ENCODE assay signal across 16 cellular contexts in genomic region chr7:1386623-1387220, GRCh38.
DNase-seq lines count a peak whose midpoint lies in the region; TF ChIP-seq lines count a peak whose summit lies in the region.
"Had no signal": no experiment of that assay in that cellular context is flagged by ENCODE, and none has a peak within 500 bp of the region (broad histone marks: within the 10 kb centered on the region; RNA-seq: fewer than 3 reads in every experiment).

No MANE protein-coding gene starts in this region.

- peaks cover 44% of the 10 kb centered on the region for H3K27me3 ChIP-seq in osteoblast (ENCODE audit: insufficient read depth, low read length)
- H3K27me3 ChIP-seq: ovary had no signal

- H3K36me3 ChIP-seq in osteoblast (ENCODE audit: insufficient read depth, low read length) = no peaks in the 10 kb centered on the region
- H3K36me3 ChIP-seq: ovary, thoracic aorta had no signal

- H3K27me3 Mint-ChIP-seq in osteocyte (ENCODE audit: unreplicated experiment) = peaks cover 43% of the 10 kb centered on the region

- peaks cover 4% of the 10 kb centered on the region for H3K9me3 ChIP-seq in osteoblast (ENCODE audit: low read depth, low read length)
- H3K9me3 ChIP-seq: thoracic aorta had no signal

- no peaks in the 10 kb centered on the region for H4K20me1 ChIP-seq in osteoblast (ENCODE audit: insufficient read depth, low read length)

- no peaks in the 10 kb centered on the region for H3K4me1 ChIP-seq in osteoblast (ENCODE audit: insufficient read depth, low read length)

- peaks cover 4% of the 10 kb centered on the region for H3K9me3 Mint-ChIP-seq in osteocyte (ENCODE audit: unreplicated experiment)

- H3K4me2 ChIP-seq in osteoblast (ENCODE audit: insufficient read depth, low read length) = no peak overlapping the region

- H2AFZ ChIP-seq in osteoblast (ENCODE audit: low read length) = no peak overlapping the region

- H3K79me2 ChIP-seq in osteoblast (ENCODE audit: insufficient read depth, low read length) = no peaks in the 10 kb centered on the region

- no peaks in the 10 kb centered on the region for H3K4me1 Mint-ChIP-seq in osteocyte (ENCODE audit: unreplicated experiment)
- H3K4me1 Mint-ChIP-seq: activated CD4-positive, alpha-beta T cell treated with anti-CD3 and anti-CD28 coated beads, Interleukin-2, amount 10 ng/mL, durations not matched to agents 7 days and 5 days; stimulated activated naive B cell treated with anti-CD40 and anti-IgM and Interleukin-4, amounts not matched to agents 10 μg/mL and 1 μg/mL and 100 μg/mL, for 72 hours had no signal

- no peak for TF ChIP-seq CTCF in osteoblast (IDR thresholded peaks at IDR 0.05; ENCODE audit: extremely low read depth, low read depth, low read length)
- no peak for TF ChIP-seq CTCF in RWPE1 (conservative IDR thresholded peaks at IDR 0.05; ENCODE audit: low read depth)
- TF ChIP-seq CTCF in osteocyte (IDR thresholded peaks at IDR 0.05) = no peak

- DNase-seq in NCI-H526 (lab: John Stamatoyannopoulos, UW) (peak; percentile 5 to 69), NCI-H526 treated with DMSO at 0.1 percent for 48 hours (lab: John Stamatoyannopoulos, UW) (no peak), DMS79 treated with DMSO at 0.1 percent for 48 hours (lab: John Stamatoyannopoulos, UW) (peak; percentile 14), NCI-H2171 treated with DMSO at 0.1 percent for 48 hours (lab: John Stamatoyannopoulos, UW) (peak; percentile 43), osteoblast (ENCODE audit: insufficient read length, low spot score, missing footprints) (peak; percentile 73), RKO (ENCODE audit: low spot score) (no peak), RWPE1 (ENCODE audit: low spot score) (no peak), osteocyte (ENCODE audit: extremely low spot score, unreplicated experiment) (no peak)
- DNase-seq: activated CD4-positive, alpha-beta T cell treated with anti-CD3 and anti-CD28 coated beads, Interleukin-2, amount 10 ng/mL, durations not matched to agents 7 days and 5 days; activated CD8-positive, alpha-beta memory T cell treated with anti-CD3 and anti-CD28 coated beads, Interleukin-2, amount 50 U/mL, for 4 hours; activated gamma-delta T cell treated with Interleukin-2 at 50 U/mL for 16 hours; kidney; NCI-H187 treated with DMSO at 0.1 percent for 48 hours; ovary; stimulated activated naive B cell treated with anti-CD40 and anti-IgM and Interleukin-4, amounts not matched to agents 10 μg/mL and 1 μg/mL and 100 μg/mL, for 72 hours had no signal

- POLR2A ChIA-PET in RWPE1 (lab: Yijun Ruan, JAX; ENCODE audit: low non-redundant PET) = no interaction called here

- no peak overlapping the region for H3K4me3 Mint-ChIP-seq in osteocyte (ENCODE audit: unreplicated experiment)
- H3K4me3 Mint-ChIP-seq: activated CD4-positive, alpha-beta T cell treated with anti-CD3 and anti-CD28 coated beads, Interleukin-2, amount 10 ng/mL, durations not matched to agents 7 days and 5 days; stimulated activated naive B cell treated with anti-CD40 and anti-IgM and Interleukin-4, amounts not matched to agents 10 μg/mL and 1 μg/mL and 100 μg/mL, for 72 hours had no signal

- H3K36me3 Mint-ChIP-seq in osteocyte (ENCODE audit: unreplicated experiment) = no peaks in the 10 kb centered on the region

- no peak overlapping the region for H3K27ac Mint-ChIP-seq in osteocyte (ENCODE audit: unreplicated experiment)
- H3K27ac Mint-ChIP-seq: activated CD4-positive, alpha-beta T cell treated with anti-CD3 and anti-CD28 coated beads, Interleukin-2, amount 10 ng/mL, durations not matched to agents 7 days and 5 days; stimulated activated naive B cell treated with anti-CD40 and anti-IgM and Interleukin-4, amounts not matched to agents 10 μg/mL and 1 μg/mL and 100 μg/mL, for 72 hours had no signal

- H3K27ac ChIP-seq in osteoblast (ENCODE audit: low read depth, low read length) (no peak overlapping the region), RWPE1 (no peak overlapping the region)
- H3K27ac ChIP-seq: ovary, thoracic aorta had no signal

- CTCF ChIA-PET in RWPE1 (lab: Yijun Ruan, JAX) = no interaction called here

- H3K4me3 ChIP-seq in osteoblast (ENCODE audit: insufficient read depth, low read length) = no peak overlapping the region
- H3K4me3 ChIP-seq: ovary, thoracic aorta had no signal

Comparison
In these comparisons a context has a peak if more than half of its experiments do, and no peak if none do; other contexts are left out.
1. DNase-seq: peak in NCI-H526 (2 of 2), DMS79 treated with DMSO at 0.1 percent for 48 hours (single experiment), NCI-H2171 treated with DMSO at 0.1 percent for 48 hours (single experiment) and osteoblast (single experiment); none in NCI-H526 treated with DMSO at 0.1 percent for 48 hours (single experiment), RKO (single experiment), RWPE1 (single experiment) and osteocyte (single experiment).